Comparison of ENCODE assay signal across 8 cellular contexts in genomic region chr4:94451669-94452475, GRCh38. TPM values are rescaled to one million over a fixed set of nuclear protein-coding genes. Genes with fewer than 3 reads are reported as not detected.
DNase-seq lines count a peak whose midpoint lies in the region; ATAC-seq and TF ChIP-seq lines count a peak whose summit lies in the region.

Gene PDLIM5, plus strand, starts transcription at chr4:94451942. Its CDS starts 3,347 bp downstream, at chr4:94455289.

- H3K4me1 ChIP-seq in DOHH2 (ENCODE audit: control insufficient read depth, low read length) (peaks cover 15% of the 10 kb centered on the region), KMS-11 (ENCODE audit: low read depth, poor library complexity, severe bottlenecking) (peaks cover 21% of the 10 kb centered on the region)

- H3F3A ChIP-seq in DOHH2 (ENCODE audit: control insufficient read depth, insufficient read depth), result 0 out of 2 replicates have a peak, but pooled peaks cover 2% of the 10 kb centered on the region

- peak within 1 kb of the TSS; percentile 80 for H2AFZ ChIP-seq in KMS-11 (ENCODE audit: low read depth)

- peak within 1 kb of the TSS; percentile 86 for H3K4me3 Mint-ChIP-seq in activated T-helper 2 cell treated with anti-CD3 and anti-CD28 coated beads, Interferon-gamma antibody, Interleukin-2, Interleukin-4, amounts not matched to agents 10 μg/mL and 5 μg/mL and 100 μg/mL, durations not matched to agents 14 hours and 24 hours and 36 hours (ENCODE audit: low read depth)
- peak within 1 kb of the TSS; percentile 85 to 91 (median 88) for H3K4me3 Mint-ChIP-seq in nephron
- H3K4me3 Mint-ChIP-seq in stimulated activated naive CD8-positive, alpha-beta T cell treated with anti-CD3 and anti-CD28 coated beads, Interleukin-15, Interleukin-2, amounts not matched to agents 100 ng/mL and 50 ng/mL, for 24 hours, result peak within 1 kb of the TSS; percentile 92

- H3K27ac ChIP-seq in DOHH2 (ENCODE audit: low read depth, low read length), result no peak within 1 kb of the TSS
- H3K27ac ChIP-seq in KMS-11, result peak within 1 kb of the TSS; percentile 53

- H3K36me3 ChIP-seq in DOHH2 (ENCODE audit: control insufficient read depth, low read length), result 0 out of 2 replicates have a peak, but pooled peaks cover 3% of the 10 kb centered on the region
- no peaks in the 10 kb centered on the region for H3K36me3 ChIP-seq in KMS-11 (ENCODE audit: insufficient read depth)

- H3K4me2 ChIP-seq in DOHH2 (ENCODE audit: low read length), result peak within 1 kb of the TSS; percentile 76
- peak within 1 kb of the TSS; percentile 91 for H3K4me2 ChIP-seq in KMS-11

- peaks cover 18% of the 10 kb centered on the region for H3K4me1 Mint-ChIP-seq in activated T-helper 2 cell treated with anti-CD3 and anti-CD28 coated beads, Interferon-gamma antibody, Interleukin-2, Interleukin-4, amounts not matched to agents 10 μg/mL and 5 μg/mL and 100 μg/mL, durations not matched to agents 14 hours and 24 hours and 36 hours (ENCODE audit: low read depth)
- peaks cover 26% of the 10 kb centered on the region for H3K4me1 Mint-ChIP-seq in nephron
- peaks cover 23% of the 10 kb centered on the region for H3K4me1 Mint-ChIP-seq in stimulated activated naive CD8-positive, alpha-beta T cell treated with anti-CD3 and anti-CD28 coated beads, Interleukin-15, Interleukin-2, amounts not matched to agents 100 ng/mL and 50 ng/mL, for 24 hours (ENCODE audit: low read depth)

- peaks cover 13% of the 10 kb centered on the region for H3K27me3 ChIP-seq in DOHH2 (ENCODE audit: control insufficient read depth, low read length)
- no peaks in the 10 kb centered on the region for H3K27me3 ChIP-seq in KMS-11 (ENCODE audit: insufficient read depth, low read depth)

- H3K27ac Mint-ChIP-seq in activated T-helper 2 cell treated with anti-CD3 and anti-CD28 coated beads, Interferon-gamma antibody, Interleukin-2, Interleukin-4, amounts not matched to agents 10 μg/mL and 5 μg/mL and 100 μg/mL, durations not matched to agents 14 hours and 24 hours and 36 hours, result peak within 1 kb of the TSS; percentile 53
- H3K27ac Mint-ChIP-seq in nephron, result peak within 1 kb of the TSS; percentile 58 to 91 (median 89)
- H3K27ac Mint-ChIP-seq in stimulated activated naive CD8-positive, alpha-beta T cell treated with anti-CD3 and anti-CD28 coated beads, Interleukin-15, Interleukin-2, amounts not matched to agents 100 ng/mL and 50 ng/mL, for 24 hours, result peak within 1 kb of the TSS; percentile 67

- H3K79me2 ChIP-seq in DOHH2 (ENCODE audit: control insufficient read depth, low read length) (peaks cover 4% of the 10 kb centered on the region; the same call in 1 of the 2 replicates), KMS-11 (ENCODE audit: insufficient read depth, low read depth) (peaks cover 13% of the 10 kb centered on the region; the same call in 1 of the 2 replicates)

- no peaks in the 10 kb centered on the region for H4K20me1 ChIP-seq in DOHH2 (ENCODE audit: control insufficient read depth, insufficient read depth, low read depth, low read length)
- H4K20me1 ChIP-seq in KMS-11 (ENCODE audit: insufficient read depth), result no peaks in the 10 kb centered on the region

- DNase-seq in RKO (ENCODE audit: low spot score) (peak; percentile 79), fibroblast of peridontal ligament (ENCODE audit: extremely low read depth) (peak; percentile 81)
- peak; percentile 86 for DNase-seq in activated T-helper 2 cell treated with anti-CD3 and anti-CD28 coated beads, Interferon-gamma antibody, Interleukin-2, Interleukin-4, amounts not matched to agents 10 μg/mL and 5 μg/mL and 100 μg/mL, durations not matched to agents 14 hours and 24 hours and 36 hours (ENCODE audit: low spot score)

- no peaks in the 10 kb centered on the region for H3K9me2 ChIP-seq in DOHH2 (replicated peaks; ENCODE audit: control insufficient read depth, low read length)

- H3K36me3 Mint-ChIP-seq in activated T-helper 2 cell treated with anti-CD3 and anti-CD28 coated beads, Interferon-gamma antibody, Interleukin-2, Interleukin-4, amounts not matched to agents 10 μg/mL and 5 μg/mL and 100 μg/mL, durations not matched to agents 14 hours and 24 hours and 36 hours (ENCODE audit: low read depth), result peaks cover 10% of the 10 kb centered on the region
- peaks cover 7% of the 10 kb centered on the region for H3K36me3 Mint-ChIP-seq in nephron (ENCODE audit: low read depth)
- H3K36me3 Mint-ChIP-seq in stimulated activated naive CD8-positive, alpha-beta T cell treated with anti-CD3 and anti-CD28 coated beads, Interleukin-15, Interleukin-2, amounts not matched to agents 100 ng/mL and 50 ng/mL, for 24 hours (ENCODE audit: low read depth), result peaks cover 8% of the 10 kb centered on the region

- peak within 1 kb of the TSS; percentile 80 for H3K9ac ChIP-seq in KMS-11

- intact Hi-C loops in activated T-helper 2 cell treated with anti-CD3 and anti-CD28 coated beads, Interferon-gamma antibody, Interleukin-2, Interleukin-4, amounts not matched to agents 10 μg/mL and 5 μg/mL and 100 μg/mL, durations not matched to agents 14 hours and 24 hours and 36 hours (cut with micrococcal nuclease), result loop anchor here (5.0 kb wide), 3 partner anchors 55 to 245 kb away; partner anchors contain the start of gene SMARCAD1

- no peaks in the 10 kb centered on the region for H3K9me3 Mint-ChIP-seq in activated T-helper 2 cell treated with anti-CD3 and anti-CD28 coated beads, Interferon-gamma antibody, Interleukin-2, Interleukin-4, amounts not matched to agents 10 μg/mL and 5 μg/mL and 100 μg/mL, durations not matched to agents 14 hours and 24 hours and 36 hours
- H3K9me3 Mint-ChIP-seq in nephron, result no peaks in the 10 kb centered on the region
- no peaks in the 10 kb centered on the region for H3K9me3 Mint-ChIP-seq in stimulated activated naive CD8-positive, alpha-beta T cell treated with anti-CD3 and anti-CD28 coated beads, Interleukin-15, Interleukin-2, amounts not matched to agents 100 ng/mL and 50 ng/mL, for 24 hours

- peak within 1 kb of the TSS; percentile 88 for H3K4me3 ChIP-seq in DOHH2 (ENCODE audit: low read length)
- no peak within 1 kb of the TSS for H3K4me3 ChIP-seq in KMS-11 (IDR thresholded peaks at IDR 0.05; ENCODE audit: insufficient read depth, low read depth, low read length)

- H3K9me3 ChIP-seq in DOHH2 (ENCODE audit: control insufficient read depth, insufficient read depth, low read length), result no peaks in the 10 kb centered on the region

- peaks cover 36% of the 10 kb centered on the region for H3K27me3 Mint-ChIP-seq in activated T-helper 2 cell treated with anti-CD3 and anti-CD28 coated beads, Interferon-gamma antibody, Interleukin-2, Interleukin-4, amounts not matched to agents 10 μg/mL and 5 μg/mL and 100 μg/mL, durations not matched to agents 14 hours and 24 hours and 36 hours (ENCODE audit: low read depth)
- H3K27me3 Mint-ChIP-seq in nephron (ENCODE audit: low read depth), result no peaks in the 10 kb centered on the region
- peaks cover 13% of the 10 kb centered on the region for H3K27me3 Mint-ChIP-seq in stimulated activated naive CD8-positive, alpha-beta T cell treated with anti-CD3 and anti-CD28 coated beads, Interleukin-15, Interleukin-2, amounts not matched to agents 100 ng/mL and 50 ng/mL, for 24 hours

- ATAC-seq in GM21737 (IDR thresholded peaks at IDR 0.05; ENCODE audit: unreplicated experiment), result peak; percentile 92

- TF ChIP-seq CTCF in DOHH2 (IDR thresholded peaks at IDR 0.05; ENCODE audit: low read depth, low read length, poor library complexity, severe bottlenecking) (peak; percentile 30), KMS-11 (conservative IDR thresholded peaks at IDR 0.05; ENCODE audit: low read depth, low read length) (no peak), nephron (IDR thresholded peaks at IDR 0.05; ENCODE audit: unreplicated experiment in 3 of 3) (no peak)

RNA-seq across cellular contexts. Expression of gene PDLIM5, which starts in this region (rescaled TPM):
- 24.2 and 25.1 TPM in 2 replicates for total RNA-seq in activated T-helper 2 cell treated with anti-CD3 and anti-CD28 coated beads, Interferon-gamma antibody, Interleukin-2, Interleukin-4, amounts not matched to agents 10 μg/mL and 5 μg/mL and 100 μg/mL, durations not matched to agents 14 hours and 24 hours and 36 hours
